ENCODE assay signal across 18 cellular contexts in genomic region chr3:55532806-55533205, GRCh38. TPM values are rescaled to one million over a fixed set of nuclear protein-coding genes. Genes with fewer than 3 reads are reported as not detected.
DNase-seq lines count a peak whose midpoint lies in the region; ATAC-seq, FAIRE-seq and TF ChIP-seq lines count a peak whose summit lies in the region.
"Had no signal": no experiment of that assay in that cellular context is flagged by ENCODE, and none has a peak within 500 bp of the region (broad histone marks: within the 10 kb centered on the region; RNA-seq: fewer than 3 reads in every experiment).

No MANE protein-coding gene starts in this region.

- peaks cover 5% of the 10 kb centered on the region; the same call in 1 of the 2 replicates for H3K9me1 ChIP-seq in IMR-90 (ENCODE audit: insufficient read depth, low read length)

- WGBS in IMR-90 (ENCODE audit: extremely low coverage in 2 of 2, insufficient read length in 1 of 2), 2 experiments: no CpG with 5 or more reads among the region's 3 CpGs
- 46% methylated on average over 3 of the region's 3 CpGs for WGBS in mesenchymal stem cell
- no CpG with 5 or more reads among the region's 3 CpGs for WGBS in neuronal stem cell (ENCODE audit: extremely low coverage in 2 of 2, insufficient read length in 2 of 2, insufficient replicate concordance in 1 of 2), 2 donors
- 90 to 92% methylated on average over 3 of the region's 3 CpGs for WGBS in sigmoid colon, 2 donors

- dilution Hi-C loops in IMR-90 (cut with HindIII; ENCODE audit: low sequenced_read_pairs, unreplicated experiment): no loop called here

- no peak for TF ChIP-seq EP300 in sigmoid colon (IDR thresholded peaks at IDR 0.05)

- H2BK15ac ChIP-seq in IMR-90 (ENCODE audit: low read depth, low read length): no peak overlapping the region
- H2BK15ac ChIP-seq in mesenchymal stem cell (ENCODE audit: low read depth, poor library complexity, severe bottlenecking): peak overlapping the region; percentile 75
- H2BK15ac ChIP-seq in neuronal stem cell (ENCODE audit: low read length): no peak overlapping the region

- intact Hi-C loops in IMR-90 (cut with micrococcal nuclease) (no loop called here), sigmoid colon (cut with DNase I) (no loop called here)

- H2BK12ac ChIP-seq in mesenchymal stem cell (ENCODE audit: low read length in 2 of 2) (peak overlapping the region in 1 of 2 experiments; percentile 70), neuronal stem cell (ENCODE audit: low read length) (no peak overlapping the region)

- TF ChIP-seq POLR2A in IMR-90 (IDR thresholded peaks at IDR 0.05; ENCODE audit: low read depth, low read length): no peak
- no peak for TF ChIP-seq POLR2A in sigmoid colon (IDR thresholded peaks at IDR 0.05)
- no peak for TF ChIP-seq POLR2A in GM12892 (IDR thresholded peaks at IDR 0.05; ENCODE audit: low read depth, low read length)

- peaks cover 0 to 4% (median 3%) of the 10 kb centered on the region in 5 donors for H3K9me3 Mint-ChIP-seq in CD8-positive, alpha-beta memory T cell

- peak; percentile 24 for ATAC-seq in IMR-90 (ENCODE audit: low read depth)

- peaks cover 4% of the 10 kb centered on the region for H3K27me3 ChIP-seq in IMR-90 (ENCODE audit: control insufficient read depth, insufficient read depth, low read length)
- H3K27me3 ChIP-seq in SJSA1 (replicated peaks): no peaks in the 10 kb centered on the region
- H3K27me3 ChIP-seq in mesenchymal stem cell (ENCODE audit: control insufficient read depth in 1 of 2, insufficient read depth in 1 of 2, low read length in 2 of 2): peaks cover 0 to 45% of the 10 kb centered on the region in 2 experiments
- H3K27me3 ChIP-seq in neuronal stem cell (ENCODE audit: control insufficient read depth in 3 of 3, insufficient read depth in 3 of 3, low read depth in 1 of 3, low read length in 3 of 3): no peaks in the 10 kb centered on the region
- no peaks in the 10 kb centered on the region for H3K27me3 ChIP-seq in sigmoid colon
- no peaks in the 10 kb centered on the region for H3K27me3 ChIP-seq in CD8-positive, alpha-beta memory T cell (ENCODE audit: insufficient read depth, low read length, poor library complexity, severe bottlenecking)
- H3K27me3 ChIP-seq: BE2C had no signal

- H3K18ac ChIP-seq in IMR-90 (ENCODE audit: low read depth, low read length) (no peak overlapping the region), mesenchymal stem cell (ENCODE audit: low read depth in 1 of 2, low read length in 2 of 2) (peak overlapping the region; percentile 11 to 73), neuronal stem cell (ENCODE audit: low read length) (no peak overlapping the region)

- POLR2A ChIA-PET in IMR-90 (lab: Charles Lee; ENCODE audit: unreplicated experiment): no interaction called here
- POLR2A ChIA-PET in CD8-positive, alpha-beta memory T cell (lab: Charles Lee): no interaction called here

- no peak overlapping the region for H4K8ac ChIP-seq in IMR-90 (ENCODE audit: low read depth in 2 of 2, low read length in 2 of 2)
- peak overlapping the region; percentile 71 for H4K8ac ChIP-seq in mesenchymal stem cell (ENCODE audit: low read length)
- no peak overlapping the region for H4K8ac ChIP-seq in neuronal stem cell (ENCODE audit: low read depth, low read length)

- H3K4me1 Mint-ChIP-seq in CD8-positive, alpha-beta memory T cell: no peaks in the 10 kb centered on the region
- H3K4me1 Mint-ChIP-seq: CD4-positive, CD25-positive, alpha-beta regulatory T cell had no signal

- TF ChIP-seq RAD21 in IMR-90 (IDR thresholded peaks at IDR 0.05; ENCODE audit: low read length): no peak

- DNase-seq in IMR-90 (no peak), SJSA1 (ENCODE audit: low read depth in 1 of 2, low spot score in 2 of 2) (peak; percentile 49 to 73), mesenchymal stem cell (peak; percentile 35), neuronal stem cell (ENCODE audit: low spot score) (no peak), sigmoid colon (no peak), coronary artery (ENCODE audit: low spot score) (no peak), GM12892 (ENCODE audit: insufficient read length) (no peak)
- DNase-seq in CD8-positive, alpha-beta memory T cell: no peak
- DNase-seq: ACHN; BE2C; C1 segment of cervical spinal cord; Caco-2; CD4-positive, CD25-positive, alpha-beta regulatory T cell; GF-D8 had no signal

- H2AFZ ChIP-seq in IMR-90 (replicated peaks; ENCODE audit: low read length, poor library complexity): peak overlapping the region; percentile 58
- no peak overlapping the region for H2AFZ ChIP-seq in mesenchymal stem cell (ENCODE audit: low read depth, low read length)
- H2AFZ ChIP-seq in neuronal stem cell (ENCODE audit: low read length): no peak overlapping the region

- H3K9me3 ChIP-seq in IMR-90 (ENCODE audit: control insufficient read depth, insufficient read depth, low read length) (no peaks in the 10 kb centered on the region), SJSA1 (replicated peaks) (no peaks in the 10 kb centered on the region), mesenchymal stem cell (ENCODE audit: control insufficient read depth, low read length) (no peaks in the 10 kb centered on the region), neuronal stem cell (replicated peaks in 1 of 2; ENCODE audit: control insufficient read depth in 2 of 2, insufficient read depth in 1 of 2, low read depth in 1 of 2, low read length in 2 of 2) (no peaks in the 10 kb centered on the region), sigmoid colon (no peaks in the 10 kb centered on the region)
- no peaks in the 10 kb centered on the region for H3K9me3 ChIP-seq in CD8-positive, alpha-beta memory T cell (ENCODE audit: low read length)
- H3K9me3 ChIP-seq: BE2C, Caco-2, HAP-1 had no signal

- TF ChIP-seq CTCF in IMR-90 (conservative IDR thresholded peaks at IDR 0.05; ENCODE audit: low read depth, low read length) (no peak), sigmoid colon (IDR thresholded peaks at IDR 0.05) (no peak), coronary artery (IDR thresholded peaks at IDR 0.05) (no peak)

- peak overlapping the region; percentile 16; the same call in 1 of the 2 replicates for H2BK20ac ChIP-seq in IMR-90 (ENCODE audit: low read depth, low read length)

- H2BK5ac ChIP-seq in IMR-90 (ENCODE audit: low read depth, low read length, poor library complexity, severe bottlenecking) (no peak overlapping the region), mesenchymal stem cell (ENCODE audit: low read depth, low read length, poor library complexity, severe bottlenecking) (no peak overlapping the region), neuronal stem cell (ENCODE audit: low read length) (no peak overlapping the region)

- H3K4me3 Mint-ChIP-seq in CD8-positive, alpha-beta memory T cell: no peak overlapping the region
- H3K4me3 Mint-ChIP-seq: CD4-positive, CD25-positive, alpha-beta regulatory T cell had no signal

- H3K4me2 ChIP-seq in IMR-90 (ENCODE audit: low read depth, low read length): no peak overlapping the region
- H3K4me2 ChIP-seq in mesenchymal stem cell (ENCODE audit: low read length, poor library complexity, severe bottlenecking): no peak overlapping the region
- H3K4me2 ChIP-seq in neuronal stem cell (ENCODE audit: insufficient read depth, low read length, poor library complexity, severe bottlenecking): no peak overlapping the region

- H2AK9ac ChIP-seq in IMR-90 (replicated peaks; ENCODE audit: low read depth, low read length, poor library complexity): no peak overlapping the region

- in situ Hi-C loops in IMR-90 (cut with MboI; ENCODE audit: low sequenced_read_pairs): no loop called here

- no peak for FAIRE-seq in GM12892 (lab: Jason Lieb, UNC)
- FAIRE-seq: A204.1, D721Med had no signal

- no peak overlapping the region for H3K56ac ChIP-seq in IMR-90 (ENCODE audit: extremely low read depth, insufficient read depth, low read length)

- no peak overlapping the region for H4K91ac ChIP-seq in IMR-90 (ENCODE audit: insufficient read depth, low read depth, low read length)
- no peak overlapping the region for H4K91ac ChIP-seq in mesenchymal stem cell (ENCODE audit: low read length)
- no peak overlapping the region for H4K91ac ChIP-seq in neuronal stem cell (ENCODE audit: low read depth, low read length, poor library complexity)

- no peaks in the 10 kb centered on the region for H3K27me3 Mint-ChIP-seq in CD8-positive, alpha-beta memory T cell
- H3K27me3 Mint-ChIP-seq: CD4-positive, CD25-positive, alpha-beta regulatory T cell had no signal

- H3K23ac ChIP-seq in IMR-90 (ENCODE audit: low read depth, low read length) (no peak overlapping the region), mesenchymal stem cell (ENCODE audit: low read length in 2 of 2) (no peak overlapping the region), neuronal stem cell (ENCODE audit: low read depth, low read length, poor library complexity) (peak overlapping the region; percentile 21)

- CTCF ChIA-PET in IMR-90 (lab: Yijun Ruan, JAX): no interaction called here
- CTCF ChIA-PET in CD8-positive, alpha-beta memory T cell (lab: Charles Lee): no interaction called here

- no TSS peak for BruUV-seq in IMR-90 (replicated peaks; lab: Mats Ljungman, UMichigan)

- no peak overlapping the region for H3K4me3 ChIP-seq in IMR-90 (ENCODE audit: insufficient read depth, low read depth, low read length)
- no peak overlapping the region for H3K4me3 ChIP-seq in SJSA1
- H3K4me3 ChIP-seq in mesenchymal stem cell (ENCODE audit: insufficient read depth in 1 of 2, low read depth in 1 of 2, low read length in 2 of 2): no peak overlapping the region
- H3K4me3 ChIP-seq in neuronal stem cell (ENCODE audit: low read length in 2 of 2): no peak overlapping the region
- H3K4me3 ChIP-seq in sigmoid colon: no peak overlapping the region
- no peak overlapping the region for H3K4me3 ChIP-seq in coronary artery
- no peak overlapping the region for H3K4me3 ChIP-seq in CD8-positive, alpha-beta memory T cell (ENCODE audit: low read length)
- H3K4me3 ChIP-seq: HAP-1 had no signal

- H3K36me3 Mint-ChIP-seq in CD8-positive, alpha-beta memory T cell: no peaks in the 10 kb centered on the region
- H3K36me3 Mint-ChIP-seq: CD4-positive, CD25-positive, alpha-beta regulatory T cell had no signal

- H3K4me1 ChIP-seq in IMR-90 (ENCODE audit: control insufficient read depth, insufficient read depth, low read length): no peaks in the 10 kb centered on the region
- H3K4me1 ChIP-seq in SJSA1 (replicated peaks): peaks cover 18% of the 10 kb centered on the region
- peaks cover 9% of the 10 kb centered on the region for H3K4me1 ChIP-seq in mesenchymal stem cell (ENCODE audit: control insufficient read depth, insufficient read depth, low read depth, low read length)
- H3K4me1 ChIP-seq in neuronal stem cell (ENCODE audit: control insufficient read depth in 2 of 2, insufficient read depth in 1 of 2, low read depth in 1 of 2, low read length in 2 of 2): peaks cover 3 to 34% of the 10 kb centered on the region in 2 donors
- no peaks in the 10 kb centered on the region for H3K4me1 ChIP-seq in sigmoid colon
- no peaks in the 10 kb centered on the region for H3K4me1 ChIP-seq in CD8-positive, alpha-beta memory T cell (ENCODE audit: insufficient read depth, low read length)
- H3K4me1 ChIP-seq: BE2C had no signal

- no peak overlapping the region for H4K5ac ChIP-seq in IMR-90 (ENCODE audit: low read depth, low read length)

- H3K4ac ChIP-seq in IMR-90 (ENCODE audit: low read depth, low read length) (peak overlapping the region; percentile 30; the same call in 1 of the 2 replicates), mesenchymal stem cell (ENCODE audit: low read depth in 1 of 2, low read length in 2 of 2) (no peak overlapping the region), neuronal stem cell (ENCODE audit: low read length) (no peak overlapping the region)

- H3K27ac ChIP-seq in IMR-90 (ENCODE audit: insufficient read depth, low read length) (no peak overlapping the region), SJSA1 (peak overlapping the region; percentile 44), mesenchymal stem cell (ENCODE audit: low read length, poor library complexity, severe bottlenecking) (no peak overlapping the region), neuronal stem cell (replicated peaks; ENCODE audit: low read length) (no peak overlapping the region), sigmoid colon (no peak overlapping the region), coronary artery (no peak overlapping the region)
- no peak overlapping the region for H3K27ac ChIP-seq in CD8-positive, alpha-beta memory T cell (ENCODE audit: low read depth, low read length)

- no peak overlapping the region for H3K14ac ChIP-seq in IMR-90 (replicated peaks; ENCODE audit: low read depth, low read length)
- peak overlapping the region in 1 of 2 experiments; percentile 6 for H3K14ac ChIP-seq in mesenchymal stem cell (ENCODE audit: low read length in 2 of 2)
- H3K14ac ChIP-seq in neuronal stem cell (ENCODE audit: low read length): no peak overlapping the region

- no peaks in the 10 kb centered on the region for H3K36me3 ChIP-seq in IMR-90 (ENCODE audit: control insufficient read depth, insufficient read depth, low read length)
- no peaks in the 10 kb centered on the region for H3K36me3 ChIP-seq in SJSA1
- H3K36me3 ChIP-seq in mesenchymal stem cell (ENCODE audit: control insufficient read depth in 1 of 2, insufficient read depth in 2 of 2, low read depth in 1 of 2, low read length in 2 of 2): no peaks in the 10 kb centered on the region
- no peaks in the 10 kb centered on the region for H3K36me3 ChIP-seq in neuronal stem cell (replicated peaks in 1 of 2; ENCODE audit: control insufficient read depth in 2 of 2, insufficient read depth in 2 of 2, low read length in 2 of 2)
- no peaks in the 10 kb centered on the region for H3K36me3 ChIP-seq in sigmoid colon
- no peaks in the 10 kb centered on the region for H3K36me3 ChIP-seq in CD8-positive, alpha-beta memory T cell (ENCODE audit: insufficient read depth, low read length)
- H3K36me3 ChIP-seq: BE2C, HAP-1 had no signal

- H4K20me1 ChIP-seq in IMR-90 (ENCODE audit: insufficient read depth, low read length): no peaks in the 10 kb centered on the region

- H2AK5ac ChIP-seq in IMR-90 (ENCODE audit: low read depth, low read length): peak overlapping the region; percentile 62; the same call in 1 of the 2 replicates
- H2AK5ac ChIP-seq in mesenchymal stem cell (ENCODE audit: low read length, severe bottlenecking): no peak overlapping the region
- no peak overlapping the region for H2AK5ac ChIP-seq in neuronal stem cell (ENCODE audit: low read depth, low read length)

- no peaks in the 10 kb centered on the region for H3K79me1 ChIP-seq in IMR-90 (ENCODE audit: low read depth in 1 of 2, low read length in 2 of 2)
- no peaks in the 10 kb centered on the region for H3K79me1 ChIP-seq in mesenchymal stem cell (replicated peaks; ENCODE audit: low read length, poor library complexity, severe bottlenecking)
- H3K79me1 ChIP-seq in neuronal stem cell (ENCODE audit: low read depth, low read length): no peaks in the 10 kb centered on the region

- no peak overlapping the region for H3K9ac ChIP-seq in IMR-90 (ENCODE audit: low read depth, low read length)
- H3K9ac ChIP-seq in mesenchymal stem cell (ENCODE audit: low read length): no peak overlapping the region
- no peak overlapping the region for H3K9ac ChIP-seq in neuronal stem cell (ENCODE audit: low read depth, low read length, poor library complexity)

- H2BK120ac ChIP-seq in IMR-90 (ENCODE audit: low read depth, low read length) (no peak overlapping the region), mesenchymal stem cell (ENCODE audit: low read depth, low read length) (no peak overlapping the region), neuronal stem cell (ENCODE audit: low read depth, low read length) (no peak overlapping the region)

- no peak overlapping the region for H3K27ac Mint-ChIP-seq in CD8-positive, alpha-beta memory T cell

RNA-seq across cellular contexts. Expression of gene WNT5A, which starts 45.7 kb away (rescaled TPM):
- total RNA-seq in IMR-90 (2012; rRNA removed) (204 and 224 TPM in 2 replicates), sigmoid colon (10 to 100 TPM in 2 of 4 donors, 1 to 10 TPM in 2; 3.9 to 11.9 (median 9.7) TPM)
- polyA plus RNA-seq in IMR-90 (2012; rRNA removed) (229 and 231 TPM in 2 replicates), sigmoid colon (1 to 10 TPM in 1 of 3 donors, under 1 TPM in 2; under 0.01 to 2.0 (median 0.46) TPM)
- polyA plus RNA-seq in IMR-90 (2012; cell fraction: cytosol; rRNA removed): 120 and 337 TPM in 2 replicates
- 410 and 708 TPM in 2 replicates for polyA plus RNA-seq in IMR-90 (2012; cell fraction: nucleus; rRNA removed; ENCODE audit: low replicate concordance)
- total RNA-seq in SJSA1 (2014; rRNA removed; shearing (Covaris generic)): 18.6 and 18.8 TPM in 2 replicates
- 239 TPM for polyA plus RNA-seq in mesenchymal stem cell (2013, experiment 1 of 2)
- 239 TPM for polyA plus RNA-seq in mesenchymal stem cell (2013, experiment 2 of 2)
- polyA plus RNA-seq in neuronal stem cell (2013, experiment 1 of 2): 1.7 TPM
- 1.6 TPM for polyA plus RNA-seq in neuronal stem cell (2013, experiment 2 of 2)
- polyA plus RNA-seq in GM12892 (2012; ENCODE audit: missing spikeins): 0.93 TPM
- total RNA-seq in CD8-positive, alpha-beta memory T cell: not detected
- not detected for polyA plus RNA-seq in CD8-positive, alpha-beta memory T cell
- total RNA-seq: CD4-positive, CD25-positive, alpha-beta regulatory T cell; HT-29 had no signal
- polyA plus RNA-seq: CD4-positive, CD25-positive, alpha-beta regulatory T cell had no signal

Comparison
In these comparisons a context has a peak if more than half of its experiments do, and no peak if none do; other contexts are left out.
1. DNase-seq: peak in SJSA1 (2 of 2) and mesenchymal stem cell (single experiment); none in IMR-90 (single experiment), neuronal stem cell (single experiment), sigmoid colon (single experiment), coronary artery (single experiment), GM12892 (single experiment) and CD8-positive, alpha-beta memory T cell (0 of 5).
2. H3K18ac ChIP-seq: peak in mesenchymal stem cell (2 of 2); none in IMR-90 (single experiment) and neuronal stem cell (single experiment).
3. RNA of gene WNT5A, which starts 45.7 kb away (total RNA-seq): 204 to 224 TPM in IMR-90; 18.6 to 18.8 TPM in SJSA1, 3.9 to 11.9 TPM in sigmoid colon and not detected in CD8-positive, alpha-beta memory T cell; every median in the first group is over 10 times any median in the second.